Comparison of ENCODE assay signal across 20 cellular contexts in genomic region chr11:36631704-36632287, GRCh38. TPM values are rescaled to one million over a fixed set of nuclear protein-coding genes. Genes with fewer than 3 reads are reported as not detected.
A peak's percentile ranks its signal among the peaks of the same experiment; 100 is the strongest.
DNase-seq lines count a peak whose midpoint lies in the region; ATAC-seq and TF ChIP-seq lines count a peak whose summit lies in the region.
"Had no signal": no experiment of that assay in that cellular context is flagged by ENCODE, and none has a peak within 500 bp of the region (broad histone marks: within the 10 kb centered on the region; RNA-seq: fewer than 3 reads in every experiment).

No MANE protein-coding gene starts in this region.

- WGBS in thyroid gland, 2 donors, result 86 to 90% methylated on average over 2 of the region's 2 CpGs

- H3K27ac ChIP-seq in thyroid gland, result peak overlapping the region in 2 of 3 donors; percentile 34 to 75
- H3K27ac ChIP-seq: skin epidermis, uterus had no signal

- no peak overlapping the region for H3K4me3 ChIP-seq in thyroid gland (replicated peaks in 1 of 3)
- H3K4me3 ChIP-seq: skin epidermis, uterus had no signal

- peak; percentile 7 to 19 for DNase-seq in activated T-cell treated with anti-CD3 and anti-CD28 coated beads, Interleukin-2, amount 50 U/mL, for 72 hours
- DNase-seq in activated T-cell treated with anti-CD3 and anti-CD28 coated beads, Interleukin-2, amount 50 U/mL, for 4 hours, result no peak
- DNase-seq in thyroid gland (no peak), LoVo (ENCODE audit: low spot score) (no peak), NCI-H524 (lab: John Stamatoyannopoulos, UW) (no peak), omental fat pad (ENCODE audit: low spot score) (no peak)
- DNase-seq: activated T-cell treated with anti-CD3 and anti-CD28 coated beads, Interleukin-2, amount 50 U/mL, for 48 hours; IMR-90; left cardiac atrium; NCI-H1436; NCI-H69; nephron progenitor cell; SHP77; uterus had no signal

- H3K4me1 ChIP-seq in thyroid gland, result peaks cover 58 to 66% of the 10 kb centered on the region in 2 donors
- H3K4me1 ChIP-seq: uterus had no signal

- ATAC-seq in activated T-cell treated with anti-CD3 and anti-CD28 coated beads, Interleukin-2, amount 50 U/mL, for 72 hours (replicated peaks in 1 of 2), result peak; percentile 79 to 88
- no peak for ATAC-seq in activated T-cell treated with anti-CD3 and anti-CD28 coated beads, Interleukin-2, amount 50 U/mL, for 4 hours
- ATAC-seq in GM21723 (IDR thresholded peaks at IDR 0.05; ENCODE audit: unreplicated experiment), result peak; percentile 98
- ATAC-seq in HG03354 (IDR thresholded peaks at IDR 0.05; ENCODE audit: poor library complexity, severe bottlenecking, unreplicated experiment), result peak; percentile 88
- ATAC-seq in omental fat pad (ENCODE audit: low FRiP score), result no peak
- ATAC-seq: left cardiac atrium had no signal

- H3K27me3 Mint-ChIP-seq in activated T-cell treated with anti-CD3 and anti-CD28 coated beads, Interleukin-2, amount 50 U/mL, for 72 hours (ENCODE audit: low read depth), result peaks cover 5% of the 10 kb centered on the region
- peaks cover 14% of the 10 kb centered on the region for H3K27me3 Mint-ChIP-seq in activated T-cell treated with anti-CD3 and anti-CD28 coated beads, Interleukin-2, amount 50 U/mL, for 4 hours (ENCODE audit: low read depth)
- H3K27me3 Mint-ChIP-seq: brain had no signal

- peak overlapping the region; percentile 92 for H3K27ac Mint-ChIP-seq in activated T-cell treated with anti-CD3 and anti-CD28 coated beads, Interleukin-2, amount 50 U/mL, for 72 hours
- H3K27ac Mint-ChIP-seq: brain, nephron progenitor cell had no signal

- TF ChIP-seq POLR2A in thyroid gland (IDR thresholded peaks at IDR 0.05), result no peak

- no peaks in the 10 kb centered on the region for H3K36me3 Mint-ChIP-seq in activated T-cell treated with anti-CD3 and anti-CD28 coated beads, Interleukin-2, amount 50 U/mL, for 72 hours (ENCODE audit: insufficient read depth in 2 of 2)
- no peaks in the 10 kb centered on the region for H3K36me3 Mint-ChIP-seq in activated T-cell treated with anti-CD3 and anti-CD28 coated beads, Interleukin-2, amount 50 U/mL, for 4 hours (ENCODE audit: insufficient read depth)

- intact Hi-C loops in thyroid gland (cut with DNase I), result no loop called here

- H3K36me3 ChIP-seq in thyroid gland, result no peaks in the 10 kb centered on the region
- H3K36me3 ChIP-seq: uterus had no signal

- no peaks in the 10 kb centered on the region for H3K4me1 Mint-ChIP-seq in activated T-cell treated with anti-CD3 and anti-CD28 coated beads, Interleukin-2, amount 50 U/mL, for 72 hours (ENCODE audit: low read depth)
- no peaks in the 10 kb centered on the region for H3K4me1 Mint-ChIP-seq in activated T-cell treated with anti-CD3 and anti-CD28 coated beads, Interleukin-2, amount 50 U/mL, for 4 hours (ENCODE audit: low read depth)

- no peaks in the 10 kb centered on the region for H3K9me3 Mint-ChIP-seq in activated T-cell treated with anti-CD3 and anti-CD28 coated beads, Interleukin-2, amount 50 U/mL, for 72 hours
- no peaks in the 10 kb centered on the region for H3K9me3 Mint-ChIP-seq in activated T-cell treated with anti-CD3 and anti-CD28 coated beads, Interleukin-2, amount 50 U/mL, for 4 hours
- H3K9me3 Mint-ChIP-seq: brain had no signal

- TF ChIP-seq CTCF in thyroid gland (IDR thresholded peaks at IDR 0.05), result no peak
- no peak for TF ChIP-seq CTCF in omental fat pad (IDR thresholded peaks at IDR 0.05)

- H3K27me3 ChIP-seq in thyroid gland, result no peaks in the 10 kb centered on the region
- H3K27me3 ChIP-seq: uterus had no signal

- H3K9me3 ChIP-seq in thyroid gland, result no peaks in the 10 kb centered on the region
- H3K9me3 ChIP-seq: uterus had no signal

- H3K4me3 Mint-ChIP-seq in activated T-cell treated with anti-CD3 and anti-CD28 coated beads, Interleukin-2, amount 50 U/mL, for 72 hours, result peak overlapping the region in 1 of 2 donors; percentile 74
- H3K4me3 Mint-ChIP-seq in activated T-cell treated with anti-CD3 and anti-CD28 coated beads, Interleukin-2, amount 50 U/mL, for 4 hours, result no peak overlapping the region
- H3K4me3 Mint-ChIP-seq: brain, nephron progenitor cell had no signal

RNA-seq across cellular contexts. Expression of gene RAG2, which starts 33.8 kb away (rescaled TPM):
- total RNA-seq in activated T-cell treated with anti-CD3 and anti-CD28 coated beads, Interleukin-2, amount 50 U/mL, for 72 hours, result not detected
- not detected for total RNA-seq in activated T-cell treated with anti-CD3 and anti-CD28 coated beads, Interleukin-2, amount 50 U/mL, for 4 hours
- total RNA-seq in thyroid gland, result 10 to 100 TPM in 1 of 4 donors, 1 to 10 TPM in 1, under 1 TPM in 2; 0.20 to 25.7 (median 2.6) TPM
- not detected for total RNA-seq in omental fat pad
- total RNA-seq: A673, glomerular endothelial cell, IMR-90, left cardiac atrium had no signal

RNA-seq across cellular contexts. Expression of gene IFTAP, which starts 37.5 kb away (rescaled TPM):
- total RNA-seq in activated T-cell treated with anti-CD3 and anti-CD28 coated beads, Interleukin-2, amount 50 U/mL, for 72 hours, result 1 to 10 TPM; 3.9 to 4.1 TPM
- total RNA-seq in activated T-cell treated with anti-CD3 and anti-CD28 coated beads, Interleukin-2, amount 50 U/mL, for 4 hours, result 1 to 10 TPM; 1.7 to 4.7 (median 2.8) TPM
- 100 to 1,000 TPM in 2 of 4 donors, 10 to 100 TPM in 2; 48.1 to 139 (median 99.0) TPM for total RNA-seq in thyroid gland
- total RNA-seq in omental fat pad, result 10 to 100 TPM in 3 of 4 donors, 1 to 10 TPM in 1; 9.5 to 25.2 (median 16.8) TPM

Comparison
In these comparisons a context has a peak if more than half of its experiments do, and no peak if none do; other contexts are left out.
1. ATAC-seq: peak in activated T-cell treated with anti-CD3 and anti-CD28 coated beads, Interleukin-2, amount 50 U/mL, for 72 hours (2 of 2), GM21723 (single experiment) and HG03354 (single experiment); none in activated T-cell treated with anti-CD3 and anti-CD28 coated beads, Interleukin-2, amount 50 U/mL, for 4 hours (0 of 2) and omental fat pad (single experiment).
2. DNase-seq: peak in activated T-cell treated with anti-CD3 and anti-CD28 coated beads, Interleukin-2, amount 50 U/mL, for 72 hours (2 of 2); none in activated T-cell treated with anti-CD3 and anti-CD28 coated beads, Interleukin-2, amount 50 U/mL, for 4 hours (single experiment), thyroid gland (0 of 2), LoVo (single experiment), NCI-H524 (0 of 2) and omental fat pad (single experiment).